ENCODE assay signal across 33 cellular contexts in genomic region chr9:123872710-123873109, GRCh38.
"Had no signal": no experiment of that assay in that cellular context is flagged by ENCODE, and none has a peak within 500 bp of the region (broad histone marks: within the 10 kb centered on the region; RNA-seq: fewer than 3 reads in every experiment).

No MANE protein-coding gene starts in this region.

- H3K9me3 Mint-ChIP-seq: activated B cell treated with CpG ODN at 0.5 μM for 24 hours; activated CD8-positive, alpha-beta T cell treated with anti-CD3 and anti-CD28 coated beads for 36 hours; activated naive CD4-positive, alpha-beta T cell treated with anti-CD3 and anti-CD28 coated beads, Interleukin-2, amount 50 U/mL, for 24 hours; activated naive CD8-positive, alpha-beta T cell treated with anti-CD3 and anti-CD28 coated beads, Interleukin-2, amount 50 U/mL, for 24 hours; activated T-cell treated with anti-CD3 and anti-CD28 coated beads, Interleukin-2, amount 50 U/mL, for 4 hours; activated T-helper 17 cell treated with anti-CD3 and anti-CD28 coated beads, Interleukin-2, amount 50 U/mL, for 72 hours; effector memory CD8-positive, alpha-beta T cell; T-helper 2 cell treated with Interferon-gamma antibody and Interleukin-4, amounts not matched to agents 5 μg/mL and 100 μg/mL, for 36 hours had no signal

- H3K27me3 Mint-ChIP-seq: activated B cell treated with CpG ODN at 0.5 μM for 24 hours; activated CD8-positive, alpha-beta T cell treated with anti-CD3 and anti-CD28 coated beads for 36 hours; activated naive CD4-positive, alpha-beta T cell treated with anti-CD3 and anti-CD28 coated beads, Interleukin-2, amount 50 U/mL, for 24 hours; activated naive CD8-positive, alpha-beta T cell treated with anti-CD3 and anti-CD28 coated beads for 36 hours; activated naive CD8-positive, alpha-beta T cell treated with anti-CD3 and anti-CD28 coated beads, Interleukin-2, amount 50 U/mL, for 24 hours; activated T-helper 17 cell treated with anti-CD3 and anti-CD28 coated beads, Interleukin-2, amount 50 U/mL, for 72 hours; effector memory CD8-positive, alpha-beta T cell had no signal

- H3K36me3 ChIP-seq: adrenal gland had no signal

- H3K27ac Mint-ChIP-seq: activated B cell treated with CpG ODN at 0.5 μM for 24 hours; activated CD8-positive, alpha-beta T cell treated with anti-CD3 and anti-CD28 coated beads for 36 hours; activated naive CD4-positive, alpha-beta T cell treated with anti-CD3 and anti-CD28 coated beads, Interleukin-2, amount 50 U/mL, for 24 hours; activated naive CD8-positive, alpha-beta T cell treated with anti-CD3 and anti-CD28 coated beads for 36 hours; activated naive CD8-positive, alpha-beta T cell treated with anti-CD3 and anti-CD28 coated beads, Interleukin-2, amount 50 U/mL, for 24 hours; activated T-helper 17 cell treated with anti-CD3 and anti-CD28 coated beads, Interleukin-2, amount 50 U/mL, for 72 hours; T-helper 2 cell treated with Interferon-gamma antibody and Interleukin-4, amounts not matched to agents 5 μg/mL and 100 μg/mL, for 36 hours had no signal

- DNase-seq: activated B cell treated with CpG ODN at 0.5 μM for 24 hours; activated CD4-positive, alpha-beta T cell treated with anti-CD3 and anti-CD28 coated beads for 48 hours; activated CD4-positive, alpha-beta T cell treated with anti-CD3 and anti-CD28 coated beads, Interleukin-2, amount 50 U/mL, for 1 hour; activated CD4-positive, alpha-beta T cell treated with anti-CD3 and anti-CD28 coated beads, Interleukin-2, amount 50 U/mL, for 48 hours; activated CD8-positive, alpha-beta memory T cell treated with anti-CD3 and anti-CD28 coated beads for 24 hours; activated CD8-positive, alpha-beta T cell treated with anti-CD3 and anti-CD28 coated beads for 36 hours; activated effector memory CD4-positive, alpha-beta T cell treated with Interleukin-2 at 50 U/mL for 16 hours; activated gamma-delta T cell treated with Interleukin-2 at 50 U/mL for 16 hours; activated naive CD4-positive, alpha-beta T cell treated with Interleukin-2 at 50 U/mL for 16 hours; activated naive CD8-positive, alpha-beta T cell treated with anti-CD3 and anti-CD28 coated beads for 36 hours; activated naive CD8-positive, alpha-beta T cell treated with anti-CD3 and anti-CD28 coated beads, Interleukin-2, amount 50 U/mL, for 24 hours; activated T-cell treated with anti-CD3 and anti-CD28 coated beads, Interleukin-2, amount 50 U/mL, for 4 hours; adrenal gland; amygdala; aorta; body of pancreas; caudate nucleus; cortex of kidney; dermis blood vessel endothelial cell; effector CD4-positive, alpha-beta T cell; effector memory CD8-positive, alpha-beta T cell; erythroblast; foreskin keratinocyte; gastrocnemius medialis; glutamatergic neuron; heart left ventricle; T1000; WERI-Rb-1 had no signal

- H3K4me3 Mint-ChIP-seq: activated B cell treated with CpG ODN at 0.5 μM for 24 hours; activated CD8-positive, alpha-beta T cell treated with anti-CD3 and anti-CD28 coated beads for 36 hours; activated naive CD4-positive, alpha-beta T cell treated with anti-CD3 and anti-CD28 coated beads, Interleukin-2, amount 50 U/mL, for 24 hours; activated naive CD8-positive, alpha-beta T cell treated with anti-CD3 and anti-CD28 coated beads for 36 hours; activated naive CD8-positive, alpha-beta T cell treated with anti-CD3 and anti-CD28 coated beads, Interleukin-2, amount 50 U/mL, for 24 hours; activated T-cell treated with anti-CD3 and anti-CD28 coated beads, Interleukin-2, amount 50 U/mL, for 4 hours; activated T-helper 17 cell treated with anti-CD3 and anti-CD28 coated beads, Interleukin-2, amount 50 U/mL, for 72 hours; effector memory CD8-positive, alpha-beta T cell; T-helper 2 cell treated with Interferon-gamma antibody and Interleukin-4, amounts not matched to agents 5 μg/mL and 100 μg/mL, for 36 hours had no signal

- H3K4me3 ChIP-seq: adrenal gland, body of pancreas, esophagus muscularis mucosa, gastrocnemius medialis, heart left ventricle had no signal

- H3K27ac ChIP-seq: adrenal gland, body of pancreas, esophagus muscularis mucosa, foreskin keratinocyte, gastrocnemius medialis, heart left ventricle, WERI-Rb-1 had no signal

- H3K4me1 ChIP-seq: body of pancreas, foreskin keratinocyte had no signal

- H3K9me3 ChIP-seq: adrenal gland, body of pancreas, esophagus muscularis mucosa, gastrocnemius medialis, heart left ventricle had no signal

- ATAC-seq: activated CD4-positive, CD25-positive, alpha-beta regulatory T cell treated with anti-CD3 and anti-CD28 coated beads, Interleukin-2, amount 50 U/mL, for 24 hours; activated CD8-positive, alpha-beta T cell treated with anti-CD3 and anti-CD28 coated beads for 36 hours; activated naive CD8-positive, alpha-beta T cell treated with anti-CD3 and anti-CD28 coated beads, Interleukin-2, amount 50 U/mL, for 24 hours; activated T-cell treated with anti-CD3 and anti-CD28 coated beads, Interleukin-2, amount 50 U/mL, for 4 hours; activated T-helper 17 cell treated with anti-CD3 and anti-CD28 coated beads, Interleukin-2, amount 50 U/mL, for 72 hours; body of pancreas; effector memory CD8-positive, alpha-beta T cell; foreskin keratinocyte; gastrocnemius medialis; heart left ventricle had no signal

- H3K27me3 ChIP-seq: adrenal gland, body of pancreas, esophagus muscularis mucosa, foreskin keratinocyte, gastrocnemius medialis, heart left ventricle had no signal
